10 cellular contexts compared by ENCODE assay signal in genomic region chr9:129624947-129625346, GRCh38. TPM values are rescaled to one million over a fixed set of nuclear protein-coding genes. Genes with fewer than 3 reads are reported as not detected.
A peak's percentile ranks its signal among the peaks of the same experiment; 100 is the strongest.
DNase-seq lines count a peak whose midpoint lies in the region; ATAC-seq and TF ChIP-seq lines count a peak whose summit lies in the region.
"Had no signal": no experiment of that assay in that cellular context is flagged by ENCODE, and none has a peak within 500 bp of the region (broad histone marks: within the 10 kb centered on the region; RNA-seq: fewer than 3 reads in every experiment).

No MANE protein-coding gene starts in this region.

- H4K8ac ChIP-seq in trophoblast cell (ENCODE audit: low read depth, low read length): no peak overlapping the region

- peaks cover 17% of the 10 kb centered on the region for H3K79me1 ChIP-seq in trophoblast cell (ENCODE audit: low read length)

- no peak overlapping the region for H3K4me3 ChIP-seq in trophoblast cell (ENCODE audit: low read depth, low read length)

- H2AK5ac ChIP-seq in trophoblast cell (ENCODE audit: low read length): no peak overlapping the region

- no peaks in the 10 kb centered on the region for H3K9me3 Mint-ChIP-seq in brain

- peaks cover 11% of the 10 kb centered on the region in 2 experiments for H3K36me3 ChIP-seq in trophoblast cell (ENCODE audit: control insufficient read depth in 1 of 2, insufficient read depth in 2 of 2, low read length in 2 of 2)

- WGBS in trophoblast cell (ENCODE audit: extremely low coverage, insufficient coverage, insufficient read length): no CpG with 5 or more reads among the region's 9 CpGs

- no peak overlapping the region for H3K9ac ChIP-seq in trophoblast cell (ENCODE audit: low read length)

- H3K18ac ChIP-seq in trophoblast cell (ENCODE audit: low read length): no peak overlapping the region

- no peak for TF ChIP-seq CTCF in brain (conservative IDR thresholded peaks at IDR 0.05)

- peaks cover 56% of the 10 kb centered on the region for H3K4me1 Mint-ChIP-seq in brain

- H3K4ac ChIP-seq in trophoblast cell (ENCODE audit: low read depth, low read length): no peak overlapping the region

- no peak overlapping the region for H3K14ac ChIP-seq in trophoblast cell (ENCODE audit: low read length)

- no peak overlapping the region for H3K23ac ChIP-seq in trophoblast cell (ENCODE audit: low read length)

- peak overlapping the region in 2 of 5 experiments; percentile 19 to 38 for H3K27ac Mint-ChIP-seq in brain

- H3K27me3 ChIP-seq in trophoblast cell (ENCODE audit: insufficient read depth, low read length): peaks cover 2% of the 10 kb centered on the region

- no peak overlapping the region for H2BK5ac ChIP-seq in trophoblast cell (ENCODE audit: low read depth, low read length, poor library complexity)

- no peaks in the 10 kb centered on the region for H3K36me3 Mint-ChIP-seq in brain

- H3K4me1 ChIP-seq in trophoblast cell (ENCODE audit: control insufficient read depth in 1 of 2, insufficient read depth in 2 of 2, low read length in 2 of 2): peaks cover 11 to 24% of the 10 kb centered on the region in 2 experiments

- no peak overlapping the region for H4K91ac ChIP-seq in trophoblast cell (ENCODE audit: low read depth, low read length)

- H4K12ac ChIP-seq in trophoblast cell (ENCODE audit: low read depth, low read length): no peak overlapping the region

- H3K27me3 Mint-ChIP-seq in brain: peaks cover 9% of the 10 kb centered on the region

- peaks cover 24% of the 10 kb centered on the region for H3K79me2 ChIP-seq in trophoblast cell (ENCODE audit: control insufficient read depth, insufficient read depth, low read length, poor library complexity)

- peak; percentile 24 for DNase-seq in NCI-H146 (lab: John Stamatoyannopoulos, UW)
- DNase-seq in NCI-H146 treated with DMSO at 0.1 percent for 48 hours (lab: John Stamatoyannopoulos, UW; ENCODE audit: unreplicated experiment): no peak
- DNase-seq in NCI-H774 (lab: John Stamatoyannopoulos, UW): peak; percentile 32
- DNase-seq in trophoblast cell: peak; percentile 68 to 81
- DNase-seq: stimulated activated CD4-positive, alpha-beta T cell treated with anti-CD3 and anti-CD28 coated beads, Interleukin-12 subunit alpha, Interleukin-12 subunit beta, amount 100 ng/mL, for 4 hours had no signal

- H2AFZ ChIP-seq in trophoblast cell (ENCODE audit: insufficient read depth, low read length, poor library complexity): no peak overlapping the region

- ATAC-seq in HG02588 (IDR thresholded peaks at IDR 0.05; ENCODE audit: unreplicated experiment) (no peak), GM21381 (IDR thresholded peaks at IDR 0.05; ENCODE audit: unreplicated experiment) (no peak), GM18907 (IDR thresholded peaks at IDR 0.05; ENCODE audit: unreplicated experiment) (no peak)

- peaks cover 2% of the 10 kb centered on the region for H3K9me3 ChIP-seq in trophoblast cell (ENCODE audit: insufficient read depth, low read depth, low read length)

- no peak overlapping the region for H2BK120ac ChIP-seq in trophoblast cell (ENCODE audit: insufficient read depth, low read length, poor library complexity)

- no peak overlapping the region for H2BK12ac ChIP-seq in trophoblast cell (ENCODE audit: low read length)

- no peak overlapping the region for H3K27ac ChIP-seq in trophoblast cell (ENCODE audit: low read depth, low read length)

- peak overlapping the region; percentile 63 to 87 (median 74) for H3K4me3 Mint-ChIP-seq in brain

- no peak overlapping the region for H3K4me2 ChIP-seq in trophoblast cell (ENCODE audit: low read length)

RNA-seq across cellular contexts. Expression of gene NTMT1, which starts 1.0 kb away (rescaled TPM):
- polyA plus RNA-seq in brain (ENCODE audit: insufficient read depth, low read depth, low replicate concordance): 118 TPM
- 31.8 and 32.6 TPM in 2 replicates for polyA plus RNA-seq in trophoblast cell (2013)

RNA-seq across cellular contexts. Expression of gene C9orf50, which starts 4.0 kb away (rescaled TPM):
- 3.5 TPM for polyA plus RNA-seq in brain (ENCODE audit: insufficient read depth, low read depth, low replicate concordance)
- polyA plus RNA-seq in trophoblast cell (2013): 0.07 TPM in 1 of 2 replicates, not detected in the other
- polyA plus RNA-seq: H1 had no signal

RNA-seq across cellular contexts. Expression of gene ASB6, which starts 17.0 kb away (rescaled TPM):
- polyA plus RNA-seq in brain (ENCODE audit: insufficient read depth, low read depth, low replicate concordance): 29.1 TPM
- 16.6 and 17.9 TPM in 2 replicates for polyA plus RNA-seq in trophoblast cell (2013)

RNA-seq across cellular contexts. Expression of gene PRRX2, which starts 40.5 kb away (rescaled TPM):
- 0.51 TPM for polyA plus RNA-seq in brain (ENCODE audit: insufficient read depth, low read depth, low replicate concordance)
- polyA plus RNA-seq in trophoblast cell (2013): 1.3 and 1.4 TPM in 2 replicates
